ENCODE assay signal across 17 cellular contexts in the genomic region with DNA sequence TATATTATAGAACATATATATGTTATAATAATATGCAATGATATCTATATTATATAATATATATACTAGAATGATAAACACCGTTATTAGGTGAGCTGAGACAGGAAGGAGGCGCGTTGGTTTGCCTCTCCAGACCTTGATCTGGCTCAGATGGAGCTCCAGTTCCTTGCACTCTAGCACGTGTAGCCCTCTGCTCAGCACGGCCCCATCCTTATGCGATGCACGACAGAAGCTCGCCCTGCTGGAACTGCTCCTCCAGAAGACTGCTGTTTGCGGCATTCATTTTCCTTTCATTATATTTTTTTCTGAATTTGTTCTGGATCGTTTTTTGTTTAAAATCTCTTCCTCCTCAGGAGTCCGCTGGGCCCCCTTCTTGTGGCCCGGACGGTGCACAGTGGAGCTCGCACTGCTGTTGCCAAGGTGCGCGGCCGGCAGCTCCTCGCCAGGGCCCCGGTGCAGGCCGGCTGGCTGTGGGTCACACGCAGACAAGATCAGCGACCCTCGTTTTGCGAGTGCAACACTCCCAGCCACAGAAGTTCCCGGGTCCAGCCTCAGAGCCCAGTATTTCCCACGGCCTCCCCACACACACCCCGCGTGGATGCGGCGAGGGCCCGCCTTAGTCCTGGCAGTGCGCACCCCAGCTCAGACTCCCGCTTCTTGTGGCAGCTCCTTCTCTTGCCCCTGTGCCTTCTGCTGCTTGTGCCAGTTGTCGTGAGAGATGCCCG.
A peak's percentile ranks its signal among the peaks of the same experiment; 100 is the strongest.
DNase-seq lines count a peak whose midpoint lies in the region; ATAC-seq lines count a peak whose summit lies in the region.
"Had no signal": no experiment of that assay in that cellular context is flagged by ENCODE, and none has a peak within 500 bp of the region (broad histone marks: within the 10 kb centered on the region; RNA-seq: fewer than 3 reads in every experiment).

No MANE protein-coding gene starts in this region.

- intact Hi-C loops in posterior cingulate gyrus (cut with DNase I): no loop called here

- peak; percentile 14 for DNase-seq in cerebellum (ENCODE audit: low spot score)
- DNase-seq in posterior cingulate gyrus: peak in 7 of 10 donors; percentile 10 to 82 (median 28)
- no peak for DNase-seq in NCI-H774 (lab: John Stamatoyannopoulos, UW)
- DNase-seq: activated CD8-positive, alpha-beta memory T cell treated with anti-CD3 and anti-CD28 coated beads for 24 hours; BE2C; Calu3; effector CD8-positive, alpha-beta T cell; lower lobe of right lung; NCI-H1092; NCI-H2029 treated with DMSO at 0.1 percent for 48 hours; SHP77; stimulated activated CD4-positive, alpha-beta T cell treated with anti-CD3 and anti-CD28 coated beads, Interleukin-4, amount 100 ng/mL, for 4 hours had no signal

- ATAC-seq in GM19395 (IDR thresholded peaks at IDR 0.05; ENCODE audit: unreplicated experiment) (peak; percentile 61), HG03045 (IDR thresholded peaks at IDR 0.05; ENCODE audit: unreplicated experiment) (peak; percentile 49), GM18868 (IDR thresholded peaks at IDR 0.05; ENCODE audit: unreplicated experiment) (no peak), esophagus mucosa (no peak)
- ATAC-seq: lower lobe of right lung, WTC11 had no signal

Comparison
In these comparisons a context has a peak if more than half of its experiments do, and no peak if none do; other contexts are left out.
1. ATAC-seq: peak in GM19395 (single experiment) and HG03045 (single experiment); none in GM18868 (single experiment) and esophagus mucosa (single experiment).